19 cellular contexts compared by ENCODE assay signal in the genomic region with DNA sequence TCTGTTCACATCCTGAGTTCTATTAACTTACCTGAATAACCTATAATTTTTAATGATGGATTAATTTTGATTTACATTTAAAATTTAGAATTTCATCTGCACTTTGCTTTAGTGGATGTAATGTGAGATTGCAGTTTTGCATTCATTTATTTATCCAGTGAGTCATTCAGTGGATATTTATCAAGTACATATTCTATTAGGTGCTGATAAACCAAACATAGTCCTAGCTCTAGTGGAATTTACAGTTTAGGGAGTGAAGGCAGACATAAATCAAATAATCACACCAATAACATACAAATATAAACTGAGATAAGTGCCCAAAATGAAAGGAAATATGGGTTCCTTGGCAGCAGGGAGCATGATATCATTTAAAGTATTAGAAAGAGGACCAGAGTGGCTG. TPM values are rescaled to one million over a fixed set of nuclear protein-coding genes. Genes with fewer than 3 reads are reported as not detected.
DNase-seq lines count a peak whose midpoint lies in the region; ATAC-seq, FAIRE-seq and TF ChIP-seq lines count a peak whose summit lies in the region.
"Had no signal": no experiment of that assay in that cellular context is flagged by ENCODE, and none has a peak within 500 bp of the region (broad histone marks: within the 10 kb centered on the region; RNA-seq: fewer than 3 reads in every experiment).

No MANE protein-coding gene starts in this region.

- TF ChIP-seq CTCF in A549 (IDR thresholded peaks at IDR 0.05) (no peak), PC-3 (conservative IDR thresholded peaks at IDR 0.05; ENCODE audit: low read depth, low read length) (no peak)

- H3F3A ChIP-seq in PC-3 (ENCODE audit: low read length, unreplicated experiment) = no peaks in the 10 kb centered on the region

- no peaks in the 10 kb centered on the region for H3K36me3 ChIP-seq in PC-3 (ENCODE audit: low read depth, low read length)

- CTCF ChIA-PET in A549 (lab: Yijun Ruan, JAX) (no interaction called here), PC-3 (lab: Charles Lee) (no interaction called here)

- TF ChIP-seq POLR2A in A549 (IDR thresholded peaks at IDR 0.05; ENCODE audit: low read length) = no peak

- BruUV-seq in PC-3 (replicated peaks; lab: Mats Ljungman, UMichigan) = no TSS peak

- H3K9me3 ChIP-seq in A549 (no peaks in the 10 kb centered on the region), PC-3 (ENCODE audit: low read length) (no peaks in the 10 kb centered on the region)

- no peak for TF ChIP-seq EP300 in A549 (IDR thresholded peaks at IDR 0.05)

- H3K4me2 ChIP-seq in A549 (peak overlapping the region; percentile 14; the same call in 1 of the 3 replicates), PC-3 (ENCODE audit: low read length) (no peak overlapping the region)
- H3K4me2 ChIP-seq: BLaER1 had no signal

- no peaks in the 10 kb centered on the region for H3K9me2 ChIP-seq in PC-3 (replicated peaks; ENCODE audit: low read length)

- H3K4me1 ChIP-seq in A549 = peaks cover 7% of the 10 kb centered on the region
- H3K4me1 ChIP-seq in PC-3 (ENCODE audit: insufficient read depth, low read length) = peaks cover 9% of the 10 kb centered on the region
- H3K4me1 ChIP-seq: BLaER1 had no signal

- H2AFZ ChIP-seq in PC-3 (ENCODE audit: low read length) = no peak overlapping the region

- no peaks in the 10 kb centered on the region for H3K27me3 ChIP-seq in PC-3 (ENCODE audit: low read length)
- H3K27me3 ChIP-seq: BLaER1 had no signal

- POLR2A ChIA-PET in A549 (lab: Yijun Ruan, JAX) = no interaction called here
- POLR2A ChIA-PET in PC-3 (lab: Charles Lee; ENCODE audit: unreplicated experiment) = no interaction called here

- FAIRE-seq in A549 (lab: Jason Lieb, UNC) = no peak
- FAIRE-seq: GM12891, GM19239, HepG2 had no signal

- H3K27ac ChIP-seq in A549 (no peak overlapping the region), PC-3 (ENCODE audit: low read length) (no peak overlapping the region)
- H3K27ac ChIP-seq: 22Rv1, BLaER1 had no signal

- H3K4me3 ChIP-seq in A549 (no peak overlapping the region), PC-3 (ENCODE audit: low read length) (no peak overlapping the region)
- H3K4me3 ChIP-seq: BLaER1 had no signal

- intact Hi-C loops in PC-3 (cut with micrococcal nuclease) = no loop called here

- ATAC-seq in A549 (no peak), PC-3 (peak; percentile 92), GM21529 (IDR thresholded peaks at IDR 0.05; ENCODE audit: unreplicated experiment) (no peak)
- ATAC-seq: HepG2 had no signal

- no peaks in the 10 kb centered on the region for H4K20me1 ChIP-seq in PC-3 (ENCODE audit: low read length)
- H4K20me1 ChIP-seq: BLaER1 had no signal

- no peak for TF ChIP-seq RAD21 in A549 (conservative IDR thresholded peaks at IDR 0.05 in 1 of 2, IDR thresholded peaks at IDR 0.05 in 1 of 2)

- H3K79me2 ChIP-seq in PC-3 (ENCODE audit: low read length) = no peaks in the 10 kb centered on the region

- DNase-seq in A549 (ENCODE audit: low read depth in 1 of 2, low spot score in 1 of 2) (no peak), HCEC 1CT (peak; percentile 5), PC-3 (peak; percentile 47), iris pigment epithelial cell (ENCODE audit: low read depth) (peak; percentile 35), NCI-H510A treated with DMSO at 0.1 percent for 48 hours (lab: John Stamatoyannopoulos, UW) (no peak), NCI-H187 treated with DMSO at 0.1 percent for 48 hours (lab: John Stamatoyannopoulos, UW) (no peak), epidermal melanocyte (ENCODE audit: insufficient read length, low spot score) (no peak)
- DNase-seq: CD4-positive, alpha-beta memory T cell; DMS153; DND-41; EL; GOT3; H7 had no signal

- H3K9ac ChIP-seq in PC-3 (ENCODE audit: low read length) = no peak overlapping the region
- H3K9ac ChIP-seq: BLaER1 had no signal

TF ChIP-seq in A549, 52 proteins besides CTCF, POLR2A, EP300 and RAD21:
- no peak for TF ChIP-seq GATA3 (IDR thresholded peaks at IDR 0.05; ENCODE audit: borderline replicate concordance)
- TF ChIP-seq FOSL2 (IDR thresholded peaks at IDR 0.05) = no peak
- TF ChIP-seq FOSL2 (CRISPR knock-in tag; IDR thresholded peaks at IDR 0.05) = peak; percentile 28; the same call in 1 of the 2 replicates

RNA-seq across cellular contexts. Expression of a gene that starts 14.7 kb away (rescaled TPM):
- polyA plus RNA-seq in A549 (2011; rRNA removed) (33.4 and 40.9 TPM in 2 replicates), A549 (2017; fragmentation: RNase III; extraction: RNeasy Plus Mini Kit Qiagen cat#74134 plus additional on column Dnase treatment) (12.3 to 12.7 TPM (median 12.4 TPM) in 3 replicates)
- polyA plus RNA-seq in A549 (2012; cell fraction: cytosol; rRNA removed) = 4.5 and 5.4 TPM in 2 replicates
- polyA plus RNA-seq in A549 (2012; cell fraction: nucleus; rRNA removed) = 5.2 and 6.0 TPM in 2 replicates
- 109 and 127 TPM in 2 replicates for polyA minus RNA-seq in A549 (2011; rRNA and poly(A)+ RNA removed)
- 16.8 and 24.8 TPM in 2 replicates for total RNA-seq in PC-3 (2014; rRNA removed)

Comparison
In these comparisons a context has a peak if more than half of its experiments do, and no peak if none do; other contexts are left out.
1. DNase-seq: peak in HCEC 1CT (single experiment), PC-3 (single experiment) and iris pigment epithelial cell (single experiment); none in A549 (0 of 2), NCI-H510A treated with DMSO at 0.1 percent for 48 hours (single experiment), NCI-H187 treated with DMSO at 0.1 percent for 48 hours (single experiment) and epidermal melanocyte (single experiment).